1 cellular context compared by ENCODE assay signal in the genomic region with DNA sequence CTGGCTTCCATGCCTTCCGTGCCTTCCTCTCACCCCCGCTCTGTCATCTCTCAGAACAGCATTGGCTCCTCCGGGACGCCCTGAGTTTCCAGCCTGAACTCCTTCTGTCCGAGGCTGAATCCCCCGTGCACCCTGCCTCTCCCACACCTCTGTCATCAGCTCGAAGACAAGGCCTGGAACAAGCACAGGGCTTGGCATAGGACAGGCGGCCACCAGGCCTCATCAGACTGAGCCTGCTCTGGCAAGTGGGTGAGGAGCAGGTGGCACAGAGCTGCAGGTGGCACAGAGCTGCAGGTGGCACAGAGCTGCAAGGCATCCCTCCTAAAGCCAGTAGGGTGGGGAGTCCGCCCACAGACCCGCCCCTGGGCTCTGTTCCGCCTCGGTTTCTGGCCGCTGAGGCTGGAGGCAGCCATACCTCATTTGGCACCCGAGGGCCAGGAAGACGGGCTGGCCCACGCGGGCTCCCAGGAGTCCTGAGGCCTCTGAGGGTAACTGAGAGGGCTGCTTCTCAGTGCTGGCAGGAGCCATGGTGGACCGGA.
TF ChIP-seq lines count a peak whose summit lies in the region.

No MANE protein-coding gene starts in this region.

TF ChIP-seq in HCT116, 20 proteins besides CTCF, POLR2A, EP300 and RAD21:
- TF ChIP-seq ATF3 (IDR thresholded peaks at IDR 0.05), result no peak
- no peak for TF ChIP-seq JUND (IDR thresholded peaks at IDR 0.05)
- TF ChIP-seq, protein P1, sequence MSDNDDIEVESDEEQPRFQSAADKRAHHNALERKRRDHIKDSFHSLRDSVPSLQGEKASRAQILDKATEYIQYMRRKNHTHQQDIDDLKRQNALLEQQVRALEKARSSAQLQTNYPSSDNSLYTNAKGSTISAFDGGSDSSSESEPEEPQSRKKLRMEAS (IDR thresholded peaks at IDR 0.05), result no peak
- TF ChIP-seq YY1 (IDR thresholded peaks at IDR 0.05; ENCODE audit: extremely low read depth, insufficient replicate concordance, low read depth, low read length), result no peak
- no peak for TF ChIP-seq EGR1 (IDR thresholded peaks at IDR 0.05; ENCODE audit: low read depth)
- TF ChIP-seq ZFX (IDR thresholded peaks at IDR 0.05), result no peak
- TF ChIP-seq SP1 (IDR thresholded peaks at IDR 0.05; ENCODE audit: low read depth), result no peak
- no peak for TF ChIP-seq CEBPB (IDR thresholded peaks at IDR 0.05; ENCODE audit: low read depth)
- TF ChIP-seq POLR2AphosphoS5 (IDR thresholded peaks at IDR 0.05; ENCODE audit: low read depth, low read length), result no peak
- no peak for TF ChIP-seq EZH2phosphoT487 (IDR thresholded peaks at IDR 0.05; ENCODE audit: borderline replicate concordance)
- TF ChIP-seq CBX3 (IDR thresholded peaks at IDR 0.05; ENCODE audit: low read depth), result no peak
- no peak for TF ChIP-seq ELF1 (IDR thresholded peaks at IDR 0.05; ENCODE audit: borderline replicate concordance, low read depth)
- no peak for TF ChIP-seq FOSL1 (IDR thresholded peaks at IDR 0.05; ENCODE audit: low read depth)
- TF ChIP-seq ZBTB33 (IDR thresholded peaks at IDR 0.05; ENCODE audit: extremely low read depth, insufficient replicate concordance, low read length), result no peak
- no peak for TF ChIP-seq SIN3A (IDR thresholded peaks at IDR 0.05; ENCODE audit: low read depth)
- TF ChIP-seq, protein P2, sequence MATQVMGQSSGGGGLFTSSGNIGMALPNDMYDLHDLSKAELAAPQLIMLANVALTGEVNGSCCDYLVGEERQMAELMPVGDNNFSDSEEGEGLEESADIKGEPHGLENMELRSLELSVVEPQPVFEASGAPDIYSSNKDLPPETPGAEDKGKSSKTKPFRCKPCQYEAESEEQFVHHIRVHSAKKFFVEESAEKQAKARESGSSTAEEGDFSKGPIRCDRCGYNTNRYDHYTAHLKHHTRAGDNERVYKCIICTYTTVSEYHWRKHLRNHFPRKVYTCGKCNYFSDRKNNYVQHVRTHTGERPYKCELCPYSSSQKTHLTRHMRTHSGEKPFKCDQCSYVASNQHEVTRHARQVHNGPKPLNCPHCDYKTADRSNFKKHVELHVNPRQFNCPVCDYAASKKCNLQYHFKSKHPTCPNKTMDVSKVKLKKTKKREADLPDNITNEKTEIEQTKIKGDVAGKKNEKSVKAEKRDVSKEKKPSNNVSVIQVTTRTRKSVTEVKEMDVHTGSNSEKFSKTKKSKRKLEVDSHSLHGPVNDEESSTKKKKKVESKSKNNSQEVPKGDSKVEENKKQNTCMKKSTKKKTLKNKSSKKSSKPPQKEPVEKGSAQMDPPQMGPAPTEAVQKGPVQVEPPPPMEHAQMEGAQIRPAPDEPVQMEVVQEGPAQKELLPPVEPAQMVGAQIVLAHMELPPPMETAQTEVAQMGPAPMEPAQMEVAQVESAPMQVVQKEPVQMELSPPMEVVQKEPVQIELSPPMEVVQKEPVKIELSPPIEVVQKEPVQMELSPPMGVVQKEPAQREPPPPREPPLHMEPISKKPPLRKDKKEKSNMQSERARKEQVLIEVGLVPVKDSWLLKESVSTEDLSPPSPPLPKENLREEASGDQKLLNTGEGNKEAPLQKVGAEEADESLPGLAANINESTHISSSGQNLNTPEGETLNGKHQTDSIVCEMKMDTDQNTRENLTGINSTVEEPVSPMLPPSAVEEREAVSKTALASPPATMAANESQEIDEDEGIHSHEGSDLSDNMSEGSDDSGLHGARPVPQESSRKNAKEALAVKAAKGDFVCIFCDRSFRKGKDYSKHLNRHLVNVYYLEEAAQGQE (IDR thresholded peaks at IDR 0.05; ENCODE audit: low read depth), result no peak
- TF ChIP-seq SRF (IDR thresholded peaks at IDR 0.05; ENCODE audit: low read depth), result no peak
- TF ChIP-seq ZNF274 (IDR thresholded peaks at IDR 0.05; ENCODE audit: low read depth, low read length), result no peak
